10 cellular contexts compared by ENCODE assay signal in genomic region chr6:113352029-113352801, GRCh38.
DNase-seq lines count a peak whose midpoint lies in the region; ATAC-seq, FAIRE-seq and TF ChIP-seq lines count a peak whose summit lies in the region.
"Had no signal": no experiment of that assay in that cellular context is flagged by ENCODE, and none has a peak within 500 bp of the region (broad histone marks: within the 10 kb centered on the region; RNA-seq: fewer than 3 reads in every experiment).

No MANE protein-coding gene starts in this region.

- H3K4me3 ChIP-seq in HepG2 (replicated peaks in 1 of 3; ENCODE audit: insufficient read depth in 1 of 3, low read depth in 2 of 3, low read length in 3 of 3), result peak overlapping the region in 1 of 3 experiments; percentile 20; a peak in 1 of 6 replicates

- ATAC-seq in HepG2, result peak; percentile 94
- ATAC-seq: activated CD4-positive, CD25-positive, alpha-beta regulatory T cell treated with anti-CD3 and anti-CD28 coated beads, Interleukin-2, amount 50 U/mL, for 24 hours had no signal

- intact Hi-C loops in HepG2 (cut with micrococcal nuclease; ENCODE audit: unreplicated experiment), result loop anchor here (1.0 to 2.0 kb wide), 4 partner anchors 9 to 507 kb away; no protein-coding TSS in a partner anchor

- no TSS peak for BruUV-seq in HepG2 (replicated peaks; lab: Mats Ljungman, UMichigan)

- no peaks in the 10 kb centered on the region for H3K9me3 ChIP-seq in HepG2 (ENCODE audit: low read length)

- DNase-seq in AG08396 (ENCODE audit: low spot score) (peak; percentile 57), HTR-8/SVneo (ENCODE audit: insufficient read length, low spot score) (no peak), astrocyte of the hippocampus (ENCODE audit: low read depth, low spot score) (peak; percentile 82), HepG2 (ENCODE audit: low spot score) (peak; percentile 100), SIG-M5 (lab: John Stamatoyannopoulos, UW) (no peak), NK-92 (lab: John Stamatoyannopoulos, UW; ENCODE audit: unreplicated experiment) (no peak), GOT3 (lab: John Stamatoyannopoulos, UW) (no peak)
- no peak for DNase-seq in activated CD4-positive, alpha-beta T cell treated with anti-CD3 and anti-CD28 coated beads, Interleukin-2, amount 50 U/mL, for 4 hours
- DNase-seq: CD4-positive, alpha-beta T cell had no signal

- H3K27me3 ChIP-seq in HepG2 (ENCODE audit: control insufficient read depth in 1 of 2, insufficient read depth in 2 of 2, low read length in 2 of 2), result no peaks in the 10 kb centered on the region; a peak in 1 of 5 replicates

- WGBS in HepG2 (ENCODE audit: low lambda C conversion rate), result 1% methylated on average over 3 of the region's 3 CpGs

- no peaks in the 10 kb centered on the region for H4K20me1 ChIP-seq in HepG2 (ENCODE audit: insufficient read depth, low read length)

- H3K9ac ChIP-seq in HepG2 (ENCODE audit: insufficient read depth, low read depth, low read length), result peak overlapping the region; percentile 41

- peaks cover 75% of the 10 kb centered on the region for H3K4me1 ChIP-seq in HepG2 (ENCODE audit: insufficient read depth, low read length)

- TF ChIP-seq EP300 in HepG2 (IDR thresholded peaks at IDR 0.05; ENCODE audit: low read depth in 2 of 2, low read length in 2 of 2) (peak; percentile 97 to 100), HepG2 (CRISPR knock-in tag; IDR thresholded peaks at IDR 0.05; ENCODE audit: borderline replicate concordance) (peak; percentile 99)

- no peaks in the 10 kb centered on the region for H3K36me3 ChIP-seq in HepG2 (replicated peaks in 1 of 2; ENCODE audit: control insufficient read depth in 1 of 2, insufficient read depth in 2 of 2, low read length in 2 of 2)

- H3K4me2 ChIP-seq in HepG2 (ENCODE audit: low read depth, low read length), result peak overlapping the region; percentile 59

- in situ Hi-C loops in HepG2 (cut with HindIII; ENCODE audit: extremely low pct_ligation_motif_present, low pct_unique_long_range_greater_than_20kb), result loop anchor here (5.0 to 10.0 kb wide), 2 partner anchors 283 to 505 kb away; partner anchors contain the start of gene MARCKS

- H3K79me2 ChIP-seq in HepG2 (ENCODE audit: insufficient read depth, low read length), result no peaks in the 10 kb centered on the region

- POLR2A ChIA-PET in HepG2 (lab: Yijun Ruan, JAX), result interaction anchor here (0.6 to 4.3 kb wide), 19 partner anchors 9 to 527 kb away, joined by 3 to 54 read pairs (median 4); no protein-coding TSS in a partner anchor

- TF ChIP-seq POLR2A in HepG2 (IDR thresholded peaks at IDR 0.05; ENCODE audit: insufficient read depth in 1 of 2, low read depth in 2 of 2, low read length in 2 of 2), result no peak

- no peak for TF ChIP-seq RAD21 in HepG2 (CRISPR knock-in tag; IDR thresholded peaks at IDR 0.05)

- H2AFZ ChIP-seq in HepG2 (ENCODE audit: low read length), result no peak overlapping the region

- CTCF ChIA-PET in HepG2 (lab: Yijun Ruan, JAX; ENCODE audit: low intra/inter-chr PET ratio, low total read pairs), result no interaction called here

- no peak for TF ChIP-seq CTCF in HepG2 (CRISPR knock-in tag; IDR thresholded peaks at IDR 0.05)

- peak overlapping the region; percentile 91 for H3K27ac ChIP-seq in HepG2 (ENCODE audit: extremely low read length, insufficient read depth, low read length)

- FAIRE-seq in HTR-8/SVneo (lab: Jason Lieb, UNC), result peak; percentile 92
- FAIRE-seq in HepG2 (lab: Jason Lieb, UNC), result peak; percentile 93

TF ChIP-seq in HepG2, 621 proteins besides CTCF, POLR2A, EP300 and RAD21 (continues in another document):
- no peak for TF ChIP-seq IKZF4 (CRISPR knock-in tag; IDR thresholded peaks at IDR 0.05; ENCODE audit: borderline replicate concordance, low read depth, not compliant biosample characterization)
- TF ChIP-seq ZFP1 (CRISPR knock-in tag; IDR thresholded peaks at IDR 0.05), result peak; percentile 75; the same call in 1 of the 2 replicates
- peak; percentile 86 for TF ChIP-seq ARNTL (CRISPR knock-in tag; IDR thresholded peaks at IDR 0.05)
- TF ChIP-seq, protein P1, sequence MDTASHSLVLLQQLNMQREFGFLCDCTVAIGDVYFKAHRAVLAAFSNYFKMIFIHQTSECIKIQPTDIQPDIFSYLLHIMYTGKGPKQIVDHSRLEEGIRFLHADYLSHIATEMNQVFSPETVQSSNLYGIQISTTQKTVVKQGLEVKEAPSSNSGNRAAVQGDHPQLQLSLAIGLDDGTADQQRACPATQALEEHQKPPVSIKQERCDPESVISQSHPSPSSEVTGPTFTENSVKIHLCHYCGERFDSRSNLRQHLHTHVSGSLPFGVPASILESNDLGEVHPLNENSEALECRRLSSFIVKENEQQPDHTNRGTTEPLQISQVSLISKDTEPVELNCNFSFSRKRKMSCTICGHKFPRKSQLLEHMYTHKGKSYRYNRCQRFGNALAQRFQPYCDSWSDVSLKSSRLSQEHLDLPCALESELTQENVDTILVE (CRISPR knock-in tag; IDR thresholded peaks at IDR 0.05), result peak; percentile 89
- TF ChIP-seq FOXA1 (IDR thresholded peaks at IDR 0.05), result peak; percentile 72
- peak; percentile 97 for TF ChIP-seq FOXA1 (CRISPR knock-in tag; IDR thresholded peaks at IDR 0.05)
- TF ChIP-seq, protein P2, sequence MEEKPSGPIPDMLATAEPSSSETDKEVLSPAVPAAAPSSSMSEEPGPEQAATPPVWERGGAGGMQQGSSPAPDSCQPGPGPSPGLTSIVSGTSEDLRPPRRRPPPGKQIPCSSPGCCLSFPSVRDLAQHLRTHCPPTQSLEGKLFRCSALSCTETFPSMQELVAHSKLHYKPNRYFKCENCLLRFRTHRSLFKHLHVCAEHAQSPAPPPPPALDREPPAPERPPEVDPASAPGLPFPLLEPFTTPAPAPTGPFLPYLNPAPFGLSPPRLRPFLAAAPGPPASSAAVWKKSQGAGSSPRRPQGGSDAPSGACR (CRISPR knock-in tag; IDR thresholded peaks at IDR 0.05), result peak; percentile 75; the same call in 1 of the 2 replicates
- peak; percentile 96 for TF ChIP-seq CBFB (CRISPR knock-in tag; IDR thresholded peaks at IDR 0.05)
- peak; percentile 91 for TF ChIP-seq FOXK1 (CRISPR knock-in tag; IDR thresholded peaks at IDR 0.05; ENCODE audit: borderline replicate concordance, low read depth)
- TF ChIP-seq ATF7-NPFF (CRISPR knock-in tag; IDR thresholded peaks at IDR 0.05; ENCODE audit: low read depth), result peak; percentile 39; the same call in 1 of the 2 replicates
- TF ChIP-seq, protein P3, sequence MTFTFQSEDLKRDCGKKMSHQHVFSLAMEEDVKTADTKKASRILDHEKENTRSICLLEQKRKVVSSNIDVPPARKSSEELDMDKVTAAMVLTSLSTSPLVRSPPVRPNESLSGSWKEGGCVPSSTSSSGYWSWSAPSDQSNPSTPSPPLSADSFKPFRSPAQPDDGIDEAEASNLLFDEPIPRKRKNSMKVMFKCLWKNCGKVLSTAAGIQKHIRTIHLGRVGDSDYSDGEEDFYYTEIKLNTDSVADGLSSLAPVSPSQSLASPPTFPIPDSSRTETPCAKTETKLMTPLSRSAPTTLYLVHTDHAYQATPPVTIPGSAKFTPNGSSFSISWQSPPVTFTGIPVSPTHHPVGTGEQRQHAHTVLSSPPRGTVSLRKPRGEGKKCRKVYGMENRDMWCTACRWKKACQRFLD (CRISPR knock-in tag; IDR thresholded peaks at IDR 0.05; ENCODE audit: borderline replicate concordance), result no peak
- TF ChIP-seq ZFY (CRISPR knock-in tag; IDR thresholded peaks at IDR 0.05), result no peak
- TF ChIP-seq ZSCAN5A (CRISPR knock-in tag; IDR thresholded peaks at IDR 0.05; ENCODE audit: borderline replicate concordance), result peak; percentile 76; the same call in 1 of the 2 replicates
- no peak for TF ChIP-seq TCF12 (IDR thresholded peaks at IDR 0.05)
- TF ChIP-seq TCF12 (CRISPR knock-in tag; IDR thresholded peaks at IDR 0.05), result peak; percentile 79; the same call in 1 of the 2 replicates
- TF ChIP-seq NR0B2 (CRISPR knock-in tag; IDR thresholded peaks at IDR 0.05), result no peak
- TF ChIP-seq EEA1 (CRISPR knock-in tag; IDR thresholded peaks at IDR 0.05; ENCODE audit: borderline replicate concordance), result no peak

Comparison
In these comparisons a context has a peak if more than half of its experiments do, and no peak if none do; other contexts are left out.
1. DNase-seq: peak in AG08396 (single experiment), astrocyte of the hippocampus (single experiment) and HepG2 (single experiment); none in HTR-8/SVneo (single experiment), SIG-M5 (single experiment), activated CD4-positive, alpha-beta T cell treated with anti-CD3 and anti-CD28 coated beads, Interleukin-2, amount 50 U/mL, for 4 hours (0 of 2), NK-92 (single experiment) and GOT3 (single experiment).